Comparison of ENCODE assay signal across 11 cellular contexts in genomic region chr21:33760641-33761103, GRCh38.
DNase-seq lines count a peak whose midpoint lies in the region; ATAC-seq, FAIRE-seq and TF ChIP-seq lines count a peak whose summit lies in the region.
"Had no signal": no experiment of that assay in that cellular context is flagged by ENCODE, and none has a peak within 500 bp of the region (broad histone marks: within the 10 kb centered on the region; RNA-seq: fewer than 3 reads in every experiment).

No MANE protein-coding gene starts in this region.

- WGBS in testis, 2 donors = 44 to 55% methylated on average over 3 of the region's 3 CpGs

- H3K36me3 ChIP-seq in astrocyte (ENCODE audit: insufficient read depth, low read length) (no peaks in the 10 kb centered on the region), kidney (ENCODE audit: control insufficient read depth in 1 of 2, insufficient read depth in 2 of 2, low read length in 2 of 2) (no peaks in the 10 kb centered on the region), testis (ENCODE audit: low read depth, missing control alignments) (no peaks in the 10 kb centered on the region)

- no peaks in the 10 kb centered on the region for H4K20me1 ChIP-seq in astrocyte (ENCODE audit: insufficient read depth, low read length)

- no peak overlapping the region for H3K4me3 Mint-ChIP-seq in astrocyte (ENCODE audit: unreplicated experiment)
- H3K4me3 Mint-ChIP-seq: activated T-cell treated with anti-CD3 and anti-CD28 coated beads, Interleukin-2, amount 50 U/mL, for 24 hours; T-helper 1 cell treated with Interleukin-12 subunit alpha and Interleukin-12 subunit beta and Interleukin-4 antibody, amounts not matched to agents 30 μg/mL and 1 μg/mL, for 36 hours had no signal

- no peaks in the 10 kb centered on the region for H3K27me3 Mint-ChIP-seq in astrocyte (ENCODE audit: low read depth, unreplicated experiment)
- H3K27me3 Mint-ChIP-seq: activated T-cell treated with anti-CD3 and anti-CD28 coated beads, Interleukin-2, amount 50 U/mL, for 24 hours had no signal

- no peak for TF ChIP-seq CTCF in astrocyte (IDR thresholded peaks at IDR 0.05; ENCODE audit: insufficient read depth, low read depth, low read length)
- TF ChIP-seq CTCF in kidney (IDR thresholded peaks at IDR 0.05; ENCODE audit: borderline replicate concordance, extremely low read depth, insufficient read depth) = no peak
- TF ChIP-seq CTCF in testis (IDR thresholded peaks at IDR 0.05) = no peak

- H3K9me3 ChIP-seq in astrocyte (ENCODE audit: insufficient read depth, low read depth, low read length) = no peaks in the 10 kb centered on the region
- H3K9me3 ChIP-seq in kidney (ENCODE audit: control insufficient read depth in 1 of 2, low read length in 2 of 2) = no peaks in the 10 kb centered on the region
- H3K9me3 ChIP-seq in testis = no peaks in the 10 kb centered on the region
- H3K9me3 ChIP-seq: mucosa of descending colon had no signal

- H3K4me1 Mint-ChIP-seq in astrocyte (ENCODE audit: low read depth, unreplicated experiment) = peaks cover 38% of the 10 kb centered on the region

- H3K36me3 Mint-ChIP-seq in astrocyte (ENCODE audit: low read depth, unreplicated experiment) = peaks cover 4% of the 10 kb centered on the region

- peak; percentile 59 for FAIRE-seq in astrocyte (lab: Jason Lieb, UNC)
- no peak for FAIRE-seq in kidney (lab: Jason Lieb, UNC)

- H3K27ac Mint-ChIP-seq in astrocyte (ENCODE audit: unreplicated experiment) = peak overlapping the region; percentile 99
- H3K27ac Mint-ChIP-seq: activated T-cell treated with anti-CD3 and anti-CD28 coated beads, Interleukin-2, amount 50 U/mL, for 24 hours; T-helper 1 cell treated with Interleukin-12 subunit alpha and Interleukin-12 subunit beta and Interleukin-4 antibody, amounts not matched to agents 30 μg/mL and 1 μg/mL, for 36 hours had no signal

- no peak overlapping the region for H3K4me3 ChIP-seq in astrocyte (ENCODE audit: insufficient read depth, low read depth, low read length)
- no peak overlapping the region for H3K4me3 ChIP-seq in kidney (ENCODE audit: low read length in 2 of 2)
- no peak overlapping the region for H3K4me3 ChIP-seq in testis
- H3K4me3 ChIP-seq: mucosa of descending colon had no signal

- H3K4me2 ChIP-seq in astrocyte (ENCODE audit: low read length) = peak overlapping the region; percentile 84

- DNase-seq in HCEC 1CT (peak; percentile 33), astrocyte (ENCODE audit: low read depth) (peak; percentile 82), kidney (no peak), testis (no peak), NK-92 (lab: John Stamatoyannopoulos, UW; ENCODE audit: unreplicated experiment) (no peak), SK-N-DZ (ENCODE audit: low spot score) (no peak)
- no peak for DNase-seq in activated CD4-positive, CD25-positive, alpha-beta regulatory T cell (lab: John Stamatoyannopoulos, UW)
- DNase-seq: activated T-cell treated with anti-CD3 and anti-CD28 coated beads, Interleukin-2, amount 50 U/mL, for 24 hours had no signal

- H3K27me3 ChIP-seq in astrocyte (ENCODE audit: insufficient read depth, low read length) (no peaks in the 10 kb centered on the region), testis (no peaks in the 10 kb centered on the region)

- H3K27ac ChIP-seq in astrocyte (ENCODE audit: low read depth, low read length) (peak overlapping the region; percentile 97), kidney (ENCODE audit: low read depth in 2 of 2, low read length in 2 of 2) (peak overlapping the region; percentile 38 to 65), testis (peak overlapping the region; percentile 45 to 75)

- no peak for ATAC-seq in HG03520 (IDR thresholded peaks at IDR 0.05; ENCODE audit: unreplicated experiment)
- ATAC-seq: mucosa of descending colon had no signal

- no peaks in the 10 kb centered on the region for H3K9me3 Mint-ChIP-seq in astrocyte (ENCODE audit: unreplicated experiment)
- H3K9me3 Mint-ChIP-seq: activated T-cell treated with anti-CD3 and anti-CD28 coated beads, Interleukin-2, amount 50 U/mL, for 24 hours; T-helper 1 cell treated with Interleukin-12 subunit alpha and Interleukin-12 subunit beta and Interleukin-4 antibody, amounts not matched to agents 30 μg/mL and 1 μg/mL, for 36 hours had no signal

- no peak for TF ChIP-seq POLR2A in testis (IDR thresholded peaks at IDR 0.05)

- H2AFZ ChIP-seq in astrocyte (ENCODE audit: low read depth, low read length) = no peak overlapping the region

- H3K9ac ChIP-seq in astrocyte (ENCODE audit: low read length) = peak overlapping the region; percentile 88
- no peak overlapping the region for H3K9ac ChIP-seq in kidney (ENCODE audit: low read length in 2 of 2)

- intact Hi-C loops in kidney (cut with DNase I) (no loop called here), testis (cut with DNase I; ENCODE audit: low total_unique reads) (no loop called here)

- H3K4me1 ChIP-seq in astrocyte (ENCODE audit: insufficient read depth, low read length) (peaks cover 38% of the 10 kb centered on the region), kidney (ENCODE audit: control insufficient read depth in 1 of 2, insufficient read depth in 1 of 2, low read depth in 1 of 2, low read length in 2 of 2) (peaks cover 0 to 6% of the 10 kb centered on the region in 2 donors), testis (peaks cover 15% of the 10 kb centered on the region)

- H3K79me2 ChIP-seq in astrocyte (ENCODE audit: insufficient read depth, low read length) = peaks cover 3% of the 10 kb centered on the region

Comparison
In these comparisons a context has a peak if more than half of its experiments do, and no peak if none do; other contexts are left out.
1. DNase-seq: peak in HCEC 1CT (single experiment) and astrocyte (single experiment); none in kidney (single experiment), testis (single experiment), activated CD4-positive, CD25-positive, alpha-beta regulatory T cell (0 of 4), NK-92 (single experiment) and SK-N-DZ (single experiment).
2. Peak in every context shown above with its lines, with median percentiles within 50 percentile points of each other: H3K27ac ChIP-seq.